Comparison of ENCODE assay signal across 9 cellular contexts in the genomic region with DNA sequence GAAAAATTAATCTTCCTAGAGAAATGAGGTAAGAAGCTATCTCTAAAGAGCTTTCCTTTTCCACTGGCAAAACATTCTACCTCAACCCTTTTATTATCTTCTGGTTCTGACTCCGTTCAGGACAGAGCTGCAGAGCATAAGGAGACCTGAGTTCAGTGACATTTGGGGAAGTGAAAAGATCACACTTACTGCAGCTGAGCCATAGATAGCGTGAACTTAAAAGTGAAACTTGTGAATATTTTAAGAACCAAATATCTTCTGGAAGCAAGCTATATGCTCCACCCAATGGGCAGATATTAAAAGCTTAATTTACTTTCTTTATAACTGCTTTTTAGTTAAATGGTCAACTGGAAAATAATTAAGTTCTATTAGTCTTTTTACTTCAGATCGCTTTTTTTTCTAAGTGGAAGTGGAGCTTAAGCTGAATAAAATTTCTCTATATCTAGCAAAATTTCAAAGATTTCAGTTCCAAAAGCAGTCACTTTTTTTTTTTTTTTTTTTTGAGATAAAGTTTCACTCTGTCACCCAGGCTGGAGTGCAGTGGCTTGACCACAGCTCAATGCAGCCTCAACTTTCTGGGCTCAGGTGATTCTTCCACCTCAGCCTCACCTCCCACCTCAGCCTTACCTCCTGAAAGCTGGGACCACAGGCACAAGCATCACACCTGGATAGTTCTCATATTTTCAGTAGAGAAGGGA. TPM values are rescaled to one million over a fixed set of nuclear protein-coding genes. Genes with fewer than 3 reads are reported as not detected.
A peak's percentile ranks its signal among the peaks of the same experiment; 100 is the strongest.
DNase-seq lines count a peak whose midpoint lies in the region; ATAC-seq and TF ChIP-seq lines count a peak whose summit lies in the region.
"Had no signal": no experiment of that assay in that cellular context is flagged by ENCODE, and none has a peak within 500 bp of the region (broad histone marks: within the 10 kb centered on the region; RNA-seq: fewer than 3 reads in every experiment).

No MANE protein-coding gene starts in this region.

- H3K27ac ChIP-seq in RWPE2 (ENCODE audit: poor library complexity, severe bottlenecking), result peak overlapping the region; percentile 67

- H3K27ac Mint-ChIP-seq in activated CD4-positive, alpha-beta T cell treated with anti-CD3 and anti-CD28 coated beads, Interleukin-2, amount 10 ng/mL, durations not matched to agents 24 days and 14 days, result peak overlapping the region; percentile 65

- no peak for TF ChIP-seq CTCF in RWPE2 (IDR thresholded peaks at IDR 0.05; ENCODE audit: poor library complexity, severe bottlenecking)

- no peaks in the 10 kb centered on the region for H3K9me3 Mint-ChIP-seq in activated CD4-positive, alpha-beta T cell treated with anti-CD3 and anti-CD28 coated beads, Interleukin-2, amount 10 ng/mL, durations not matched to agents 24 days and 14 days

- H3K27me3 ChIP-seq in RWPE2 (ENCODE audit: insufficient read depth, poor library complexity, severe bottlenecking), result no peaks in the 10 kb centered on the region

- peak; percentile 49 for DNase-seq in activated CD4-positive, alpha-beta T cell treated with anti-CD3 and anti-CD28 coated beads, Interleukin-2, amount 10 ng/mL, durations not matched to agents 24 days and 14 days
- DNase-seq in activated CD4-positive, alpha-beta T cell treated with anti-CD3 and anti-CD28 coated beads, Interleukin-2, amount 50 U/mL, for 48 hours, result no peak
- no peak for DNase-seq in RWPE2 (ENCODE audit: low spot score)
- no peak for DNase-seq in sciatic nerve (ENCODE audit: low spot score)
- no peak for DNase-seq in anterior cingulate cortex (lab: John Stamatoyannopoulos, UW)
- no peak for DNase-seq in COR-L47 (lab: John Stamatoyannopoulos, UW)
- DNase-seq in AG08395 (ENCODE audit: low spot score), result no peak

- H3K36me3 Mint-ChIP-seq in activated CD4-positive, alpha-beta T cell treated with anti-CD3 and anti-CD28 coated beads, Interleukin-2, amount 10 ng/mL, durations not matched to agents 24 days and 14 days (ENCODE audit: low read depth), result peaks cover 63% of the 10 kb centered on the region

- H3K36me3 ChIP-seq in RWPE2 (ENCODE audit: low read depth), result no peaks in the 10 kb centered on the region

- peaks cover 46% of the 10 kb centered on the region for H3K4me1 Mint-ChIP-seq in activated CD4-positive, alpha-beta T cell treated with anti-CD3 and anti-CD28 coated beads, Interleukin-2, amount 10 ng/mL, durations not matched to agents 24 days and 14 days

- ATAC-seq in HG02943 (IDR thresholded peaks at IDR 0.05; ENCODE audit: low read depth, unreplicated experiment), result peak; percentile 83
- no peak for ATAC-seq in RWPE2 (ENCODE audit: low read depth)
- ATAC-seq in sciatic nerve, result peak; percentile 52
- ATAC-seq: Panc1 had no signal

- no peak overlapping the region for H3K4me3 ChIP-seq in RWPE2 (ENCODE audit: severe bottlenecking)

- peaks cover 17% of the 10 kb centered on the region for H3K4me1 ChIP-seq in RWPE2 (ENCODE audit: insufficient read depth, poor library complexity, severe bottlenecking)

- no peaks in the 10 kb centered on the region for H3K9me3 ChIP-seq in RWPE2 (ENCODE audit: severe bottlenecking)

- intact Hi-C loops in activated CD4-positive, alpha-beta T cell treated with anti-CD3 and anti-CD28 coated beads, Interleukin-2, amount 10 ng/mL, durations not matched to agents 24 days and 14 days (cut with micrococcal nuclease), result no loop called here
- intact Hi-C loops in sciatic nerve (cut with DNase I), result no loop called here

- H3K4me3 Mint-ChIP-seq in activated CD4-positive, alpha-beta T cell treated with anti-CD3 and anti-CD28 coated beads, Interleukin-2, amount 10 ng/mL, durations not matched to agents 24 days and 14 days, result peak overlapping the region; percentile 37

- H3K27me3 Mint-ChIP-seq in activated CD4-positive, alpha-beta T cell treated with anti-CD3 and anti-CD28 coated beads, Interleukin-2, amount 10 ng/mL, durations not matched to agents 24 days and 14 days, result no peaks in the 10 kb centered on the region

RNA-seq across cellular contexts. Expression of a gene that starts 11.9 kb away (rescaled TPM):
- 60.4 and 64.1 TPM in 2 replicates for total RNA-seq in activated CD4-positive, alpha-beta T cell treated with anti-CD3 and anti-CD28 coated beads, Interleukin-2, amount 10 ng/mL, durations not matched to agents 24 days and 14 days
- 4.1 TPM for total RNA-seq in sciatic nerve

RNA-seq across cellular contexts. Expression of a gene that starts 27.8 kb away (rescaled TPM):
- 0.40 and 1.0 TPM in 2 replicates for total RNA-seq in activated CD4-positive, alpha-beta T cell treated with anti-CD3 and anti-CD28 coated beads, Interleukin-2, amount 10 ng/mL, durations not matched to agents 24 days and 14 days
- 0.85 TPM for total RNA-seq in sciatic nerve

RNA-seq across cellular contexts. Expression of a gene that starts 45.0 kb away (rescaled TPM):
- 41.7 and 42.3 TPM in 2 replicates for total RNA-seq in activated CD4-positive, alpha-beta T cell treated with anti-CD3 and anti-CD28 coated beads, Interleukin-2, amount 10 ng/mL, durations not matched to agents 24 days and 14 days
- total RNA-seq in sciatic nerve, result 21.2 TPM

RNA-seq across cellular contexts. Expression of a gene that starts 45.5 kb away (rescaled TPM):
- 21.5 and 22.5 TPM in 2 replicates for total RNA-seq in activated CD4-positive, alpha-beta T cell treated with anti-CD3 and anti-CD28 coated beads, Interleukin-2, amount 10 ng/mL, durations not matched to agents 24 days and 14 days
- 5.3 TPM for total RNA-seq in sciatic nerve

RNA-seq across cellular contexts. Expression of a gene that starts 47.4 kb away (rescaled TPM):
- 20.9 and 21.5 TPM in 2 replicates for total RNA-seq in activated CD4-positive, alpha-beta T cell treated with anti-CD3 and anti-CD28 coated beads, Interleukin-2, amount 10 ng/mL, durations not matched to agents 24 days and 14 days
- total RNA-seq in sciatic nerve, result 22.3 TPM

Comparison
In these comparisons a context has a peak if more than half of its experiments do, and no peak if none do; other contexts are left out.
1. RNA of a gene that starts 11.9 kb away (total RNA-seq): 60.4 to 64.1 TPM in activated CD4-positive, alpha-beta T cell treated with anti-CD3 and anti-CD28 coated beads, Interleukin-2, amount 10 ng/mL, durations not matched to agents 24 days and 14 days; 4.1 TPM in sciatic nerve (single experiment); every median in the first group is over 10 times any median in the second.